In genomic region chr19:475360-475759, GRCh38 we compare ENCODE assay signal across 17 cellular contexts. TPM values are rescaled to one million over a fixed set of nuclear protein-coding genes. Genes with fewer than 3 reads are reported as not detected.
DNase-seq lines count a peak whose midpoint lies in the region; ATAC-seq and TF ChIP-seq lines count a peak whose summit lies in the region.
"Had no signal": no experiment of that assay in that cellular context is flagged by ENCODE, and none has a peak within 500 bp of the region (broad histone marks: within the 10 kb centered on the region; RNA-seq: fewer than 3 reads in every experiment).

No MANE protein-coding gene starts in this region.

- ATAC-seq in stimulated activated naive CD8-positive, alpha-beta T cell treated with anti-CD3 and anti-CD28 coated beads, Interleukin-15, amount 100 ng/mL, for 72 hours: peak; percentile 42
- ATAC-seq in stimulated activated naive CD8-positive, alpha-beta T cell treated with anti-CD3 and anti-CD28 coated beads, Interleukin-15, Interleukin-2, amounts not matched to agents 100 U/mL and 50 U/mL, for 24 hours: no peak
- ATAC-seq in gastrocnemius medialis: peak in 1 of 2 donors; percentile 14
- no peak for ATAC-seq in HG03175 (IDR thresholded peaks at IDR 0.05; ENCODE audit: unreplicated experiment)

- no peaks in the 10 kb centered on the region for H3K9me3 ChIP-seq in gastrocnemius medialis

- intact Hi-C loops in gastrocnemius medialis (cut with DNase I; ENCODE audit: low total_unique reads): no loop called here

- H3K4me1 Mint-ChIP-seq in stimulated activated naive CD8-positive, alpha-beta T cell treated with anti-CD3 and anti-CD28 coated beads, Interleukin-15, amount 100 ng/mL, for 72 hours: peaks cover 8% of the 10 kb centered on the region
- H3K4me1 Mint-ChIP-seq in glutamatergic neuron (ENCODE audit: low read depth, unreplicated experiment): no peaks in the 10 kb centered on the region

- H3K27ac Mint-ChIP-seq in stimulated activated naive CD8-positive, alpha-beta T cell treated with anti-CD3 and anti-CD28 coated beads, Interleukin-15, amount 100 ng/mL, for 72 hours: no peak overlapping the region
- H3K27ac Mint-ChIP-seq in glutamatergic neuron (ENCODE audit: unreplicated experiment): peak overlapping the region; percentile 44
- H3K27ac Mint-ChIP-seq: B cell; CD4-positive, alpha-beta T cell had no signal

- peaks cover 5% of the 10 kb centered on the region for H3K36me3 Mint-ChIP-seq in glutamatergic neuron (ENCODE audit: unreplicated experiment)

- in situ Hi-C loops in gastrocnemius medialis (cut with MboI; ENCODE audit: low sequenced_read_pairs in 4 of 4): no loop called here

- no peaks in the 10 kb centered on the region for H3K36me3 ChIP-seq in gastrocnemius medialis

- no peak overlapping the region for H3K4me3 ChIP-seq in gastrocnemius medialis
- H3K4me3 ChIP-seq: K562 had no signal

- DNase-seq in stimulated activated naive CD8-positive, alpha-beta T cell treated with anti-CD3 and anti-CD28 coated beads, Interleukin-15, amount 100 ng/mL, for 72 hours: no peak
- DNase-seq in stimulated activated naive CD8-positive, alpha-beta T cell treated with anti-CD3 and anti-CD28 coated beads, Interleukin-15, Interleukin-2, amounts not matched to agents 100 U/mL and 50 U/mL, for 24 hours: no peak
- DNase-seq in glutamatergic neuron (peak; percentile 4), gastrocnemius medialis (no peak), RKO (ENCODE audit: low spot score) (no peak)
- DNase-seq in activated CD4-positive, CD25-positive, alpha-beta regulatory T cell treated with anti-CD3 and anti-CD28 coated beads, Interleukin-2, amount 50 U/mL, for 72 hours: no peak
- DNase-seq: ACHN; C1 segment of cervical spinal cord; CD4-positive, alpha-beta T cell; DMS153; DMS79 treated with DMSO at 0.1 percent for 48 hours; EL; GOT3; HCEC 1CT had no signal

- peak overlapping the region in 3 of 4 donors; percentile 61 to 81 (median 79) for H3K27ac ChIP-seq in gastrocnemius medialis

- TF ChIP-seq CTCF in glutamatergic neuron (IDR thresholded peaks at IDR 0.05; ENCODE audit: partially characterized antibody, unreplicated experiment) (no peak), gastrocnemius medialis (IDR thresholded peaks at IDR 0.05 in 4 of 5, conservative IDR thresholded peaks at IDR 0.05 in 1 of 5) (no peak)

- no peak overlapping the region for H3K4me3 Mint-ChIP-seq in stimulated activated naive CD8-positive, alpha-beta T cell treated with anti-CD3 and anti-CD28 coated beads, Interleukin-15, amount 100 ng/mL, for 72 hours
- no peak overlapping the region for H3K4me3 Mint-ChIP-seq in glutamatergic neuron (ENCODE audit: unreplicated experiment)
- H3K4me3 Mint-ChIP-seq: B cell; CD4-positive, alpha-beta T cell had no signal

- peaks cover 0 to 3% (median 0%) of the 10 kb centered on the region in 3 donors for H3K27me3 ChIP-seq in gastrocnemius medialis

- H3K27me3 Mint-ChIP-seq in stimulated activated naive CD8-positive, alpha-beta T cell treated with anti-CD3 and anti-CD28 coated beads, Interleukin-15, amount 100 ng/mL, for 72 hours: peaks cover 9% of the 10 kb centered on the region
- H3K27me3 Mint-ChIP-seq in glutamatergic neuron (ENCODE audit: unreplicated experiment): peaks cover 8% of the 10 kb centered on the region

- no peak for TF ChIP-seq POLR2A in gastrocnemius medialis (IDR thresholded peaks at IDR 0.05)

- H3K9me3 Mint-ChIP-seq in stimulated activated naive CD8-positive, alpha-beta T cell treated with anti-CD3 and anti-CD28 coated beads, Interleukin-15, amount 100 ng/mL, for 72 hours: peaks cover 4 to 9% of the 10 kb centered on the region in 2 donors
- peaks cover 10% of the 10 kb centered on the region for H3K9me3 Mint-ChIP-seq in glutamatergic neuron (ENCODE audit: unreplicated experiment)
- H3K9me3 Mint-ChIP-seq: CD4-positive, alpha-beta T cell had no signal

- H3K4me1 ChIP-seq in gastrocnemius medialis: peaks cover 0 to 3% of the 10 kb centered on the region in 2 donors

RNA-seq across cellular contexts. Expression of gene SHC2, which starts 14.5 kb away (rescaled TPM):
- total RNA-seq in glutamatergic neuron (ENCODE audit: unreplicated experiment) (343 TPM), gastrocnemius medialis (1 to 10 TPM; 2.1 to 6.2 (median 4.5) TPM)
- total RNA-seq: B cell had no signal

RNA-seq across cellular contexts. Expression of gene MADCAM1, which starts 20.9 kb away (rescaled TPM):
- 1.7 TPM for total RNA-seq in glutamatergic neuron (ENCODE audit: unreplicated experiment)
- total RNA-seq in gastrocnemius medialis: under 1 TPM in 1 of 4 donors, not detected in 3; 0.18 TPM

RNA-seq across cellular contexts. Expression of gene TPGS1, which starts 31.9 kb away (rescaled TPM):
- total RNA-seq in glutamatergic neuron (ENCODE audit: unreplicated experiment): 20.0 TPM
- 10 to 100 TPM; 29.5 to 64.7 (median 35.6) TPM for total RNA-seq in gastrocnemius medialis

RNA-seq across cellular contexts. Expression of gene CDC34, which starts 56.2 kb away (rescaled TPM):
- total RNA-seq in glutamatergic neuron (ENCODE audit: unreplicated experiment): 136 TPM
- total RNA-seq in gastrocnemius medialis: 100 to 1,000 TPM in 3 of 4 donors, 10 to 100 TPM in 1; 99.0 to 174 (median 138) TPM

Comparison
In these comparisons a context has a peak if more than half of its experiments do, and no peak if none do; other contexts are left out.
1. RNA of gene SHC2, which starts 14.5 kb away (total RNA-seq): 343 TPM in glutamatergic neuron (single experiment); 2.1 to 6.2 TPM in gastrocnemius medialis; every median in the first group is over 10 times any median in the second.